8 cellular contexts compared by ENCODE assay signal in the genomic region with DNA sequence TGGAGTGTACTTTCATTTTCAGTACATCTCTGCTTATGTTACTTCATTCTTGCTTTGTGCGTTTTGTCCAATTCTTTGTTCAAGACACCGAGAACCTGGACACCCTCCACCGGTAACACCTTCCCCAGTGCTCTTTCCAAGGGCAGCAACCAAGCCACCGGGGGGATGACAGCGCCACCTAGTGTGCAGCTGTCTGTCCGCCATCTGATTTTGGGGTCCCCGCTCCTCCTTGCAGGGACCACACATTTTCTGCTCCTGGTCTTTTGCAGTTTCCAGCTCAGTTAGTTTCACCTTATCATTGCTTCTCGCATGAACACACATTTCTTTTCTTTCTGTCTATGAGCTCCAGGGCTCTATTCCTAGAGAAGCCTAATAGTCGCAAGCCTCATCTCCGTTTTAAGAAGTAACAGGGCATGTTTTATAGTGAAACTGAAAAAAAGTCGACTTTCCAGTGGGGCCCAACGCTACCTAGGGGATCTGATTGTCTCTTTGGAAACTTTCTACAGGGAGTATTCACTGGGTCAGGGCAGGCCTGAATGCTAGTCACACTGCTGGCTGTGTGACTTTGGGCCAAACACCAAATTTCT.
A peak's percentile ranks its signal among the peaks of the same experiment; 100 is the strongest.
DNase-seq lines count a peak whose midpoint lies in the region; ATAC-seq and TF ChIP-seq lines count a peak whose summit lies in the region.

No MANE protein-coding gene starts in this region.

- no peaks in the 10 kb centered on the region for H3K27me3 Mint-ChIP-seq in activated CD4-positive, alpha-beta T cell treated with anti-CD3 and anti-CD28 coated beads for 36 hours

- DNase-seq in activated CD4-positive, alpha-beta T cell treated with anti-CD3 and anti-CD28 coated beads for 36 hours, result peak; percentile 74
- no peak for DNase-seq in activated CD4-positive, alpha-beta T cell treated with anti-CD3 and anti-CD28 coated beads, Interleukin-2, amount 50 U/mL, for 4 hours
- peak; percentile 7 for DNase-seq in NCI-H774 (lab: John Stamatoyannopoulos, UW)
- peak; percentile 53 to 64 for DNase-seq in T47D (ENCODE audit: low read depth in 1 of 2, low spot score in 1 of 2)
- DNase-seq in neuronal stem cell (ENCODE audit: low spot score), result peak; percentile 54
- DNase-seq in NCI-H2171 treated with DMSO at 0.1 percent for 48 hours (lab: John Stamatoyannopoulos, UW), result no peak
- no peak for DNase-seq in lower leg skin (ENCODE audit: low spot score in 2 of 2)

- no peaks in the 10 kb centered on the region for H3K79me1 ChIP-seq in neuronal stem cell (ENCODE audit: low read depth, low read length)

- no peaks in the 10 kb centered on the region for H3K36me3 ChIP-seq in neuronal stem cell (replicated peaks in 1 of 2; ENCODE audit: control insufficient read depth in 2 of 2, insufficient read depth in 2 of 2, low read length in 2 of 2)

- H3K27ac ChIP-seq in neuronal stem cell (replicated peaks; ENCODE audit: low read length), result no peak overlapping the region

- no peak overlapping the region for H3K4ac ChIP-seq in neuronal stem cell (ENCODE audit: low read length)

- WGBS in neuronal stem cell (ENCODE audit: extremely low coverage in 2 of 2, insufficient read length in 2 of 2, insufficient replicate concordance in 1 of 2), 2 donors, result no CpG with 5 or more reads among the region's 12 CpGs
- WGBS in lower leg skin, 2 donors, result 75 to 78% methylated on average over 12 of the region's 12 CpGs

- peaks cover 0 to 12% of the 10 kb centered on the region in 2 donors for H3K4me1 ChIP-seq in neuronal stem cell (ENCODE audit: control insufficient read depth in 2 of 2, insufficient read depth in 1 of 2, low read depth in 1 of 2, low read length in 2 of 2)

- in situ Hi-C loops in T47D (cut with HindIII; ENCODE audit: low pct_unique_long_range_greater_than_20kb, low sequenced_read_pairs), result no loop called here

- H2BK15ac ChIP-seq in neuronal stem cell (ENCODE audit: low read length), result no peak overlapping the region

- no peak overlapping the region for H3K23ac ChIP-seq in neuronal stem cell (ENCODE audit: low read depth, low read length, poor library complexity)

- no peak overlapping the region for H3K4me3 Mint-ChIP-seq in activated CD4-positive, alpha-beta T cell treated with anti-CD3 and anti-CD28 coated beads for 36 hours

- H2BK120ac ChIP-seq in neuronal stem cell (ENCODE audit: low read depth, low read length), result no peak overlapping the region

- no peaks in the 10 kb centered on the region for H3K36me3 Mint-ChIP-seq in activated CD4-positive, alpha-beta T cell treated with anti-CD3 and anti-CD28 coated beads for 36 hours (ENCODE audit: low read depth)

- H4K91ac ChIP-seq in neuronal stem cell (ENCODE audit: low read depth, low read length, poor library complexity), result no peak overlapping the region

- intact Hi-C loops in activated CD4-positive, alpha-beta T cell treated with anti-CD3 and anti-CD28 coated beads for 36 hours (cut with DNase I, micrococcal nuclease), result loop anchor here (1.0 to 5.0 kb wide), 3 partner anchors 36 to 349 kb away; no protein-coding TSS in a partner anchor
- intact Hi-C loops in lower leg skin (cut with DNase I; ENCODE audit: low total_unique reads), result no loop called here

- H3K9me3 Mint-ChIP-seq in activated CD4-positive, alpha-beta T cell treated with anti-CD3 and anti-CD28 coated beads for 36 hours (ENCODE audit: low read depth), result no peaks in the 10 kb centered on the region

- H2BK12ac ChIP-seq in neuronal stem cell (ENCODE audit: low read length), result no peak overlapping the region

- no peaks in the 10 kb centered on the region for H3K9me3 ChIP-seq in neuronal stem cell (replicated peaks in 1 of 2; ENCODE audit: control insufficient read depth in 2 of 2, insufficient read depth in 1 of 2, low read depth in 1 of 2, low read length in 2 of 2)

- no peak overlapping the region for H3K14ac ChIP-seq in neuronal stem cell (ENCODE audit: low read length)

- peaks cover 4% of the 10 kb centered on the region for H3K4me1 Mint-ChIP-seq in activated CD4-positive, alpha-beta T cell treated with anti-CD3 and anti-CD28 coated beads for 36 hours

- CTCF ChIA-PET in activated CD4-positive, alpha-beta T cell treated with anti-CD3 and anti-CD28 coated beads for 36 hours (lab: Charles Lee), result interaction anchor here (0.7 to 1.8 kb wide), 7 partner anchors 9 to 931 kb away, joined by 3 to 5 read pairs (median 3); no protein-coding TSS in a partner anchor

- H3K27ac Mint-ChIP-seq in activated CD4-positive, alpha-beta T cell treated with anti-CD3 and anti-CD28 coated beads for 36 hours, result no peak overlapping the region

- no peak overlapping the region for H3K9ac ChIP-seq in neuronal stem cell (ENCODE audit: low read depth, low read length, poor library complexity)

- H3K18ac ChIP-seq in neuronal stem cell (ENCODE audit: low read length), result no peak overlapping the region

- no peak overlapping the region for H2BK5ac ChIP-seq in neuronal stem cell (ENCODE audit: low read length)

- H4K8ac ChIP-seq in neuronal stem cell (ENCODE audit: low read depth, low read length), result no peak overlapping the region

- TF ChIP-seq CTCF in lower leg skin (IDR thresholded peaks at IDR 0.05), result no peak

- H3K4me3 ChIP-seq in neuronal stem cell (ENCODE audit: low read length in 2 of 2) (no peak overlapping the region), lower leg skin (ENCODE audit: low read depth, poor library complexity, severe bottlenecking) (no peak overlapping the region)

- no peak overlapping the region for H3K4me2 ChIP-seq in neuronal stem cell (ENCODE audit: insufficient read depth, low read length, poor library complexity, severe bottlenecking)

- TF ChIP-seq POLR2A in lower leg skin (IDR thresholded peaks at IDR 0.05), result no peak

- H2AFZ ChIP-seq in neuronal stem cell (ENCODE audit: low read length), result no peak overlapping the region

- no peak overlapping the region for H2AK5ac ChIP-seq in neuronal stem cell (ENCODE audit: low read depth, low read length)

- H3K27me3 ChIP-seq in neuronal stem cell (ENCODE audit: control insufficient read depth in 3 of 3, insufficient read depth in 3 of 3, low read depth in 1 of 3, low read length in 3 of 3), result peaks cover 0 to 5% (median 0%) of the 10 kb centered on the region in 3 experiments

- peak; percentile 49 for ATAC-seq in activated CD4-positive, alpha-beta T cell treated with anti-CD3 and anti-CD28 coated beads for 36 hours
- ATAC-seq in HG02981 (IDR thresholded peaks at IDR 0.05; ENCODE audit: unreplicated experiment), result no peak

- POLR2A ChIA-PET in activated CD4-positive, alpha-beta T cell treated with anti-CD3 and anti-CD28 coated beads for 36 hours (lab: Charles Lee), result no interaction called here

Comparison
In these comparisons a context has a peak if more than half of its experiments do, and no peak if none do; other contexts are left out.
1. DNase-seq: peak in activated CD4-positive, alpha-beta T cell treated with anti-CD3 and anti-CD28 coated beads for 36 hours (single experiment), NCI-H774 (single experiment), T47D (2 of 2) and neuronal stem cell (single experiment); none in activated CD4-positive, alpha-beta T cell treated with anti-CD3 and anti-CD28 coated beads, Interleukin-2, amount 50 U/mL, for 4 hours (0 of 2), NCI-H2171 treated with DMSO at 0.1 percent for 48 hours (single experiment) and lower leg skin (0 of 2).